ENCODE assay signal across 2 cellular contexts in genomic region chr3:157115069-157116006, GRCh38.
TF ChIP-seq lines count a peak whose summit lies in the region.

No MANE protein-coding gene starts in this region.

TF ChIP-seq in H1, 55 proteins besides CTCF, POLR2A, EP300 and RAD21:
- TF ChIP-seq, protein P1, sequence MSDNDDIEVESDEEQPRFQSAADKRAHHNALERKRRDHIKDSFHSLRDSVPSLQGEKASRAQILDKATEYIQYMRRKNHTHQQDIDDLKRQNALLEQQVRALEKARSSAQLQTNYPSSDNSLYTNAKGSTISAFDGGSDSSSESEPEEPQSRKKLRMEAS (IDR thresholded peaks at IDR 0.05) = no peak
- TF ChIP-seq FOSL1 (IDR thresholded peaks at IDR 0.05; ENCODE audit: insufficient read depth, low read depth, low read length) (no peak), SIN3A (conservative IDR thresholded peaks at IDR 0.05 in 1 of 2, IDR thresholded peaks at IDR 0.05 in 1 of 2; ENCODE audit: low read depth in 1 of 2, low read length in 2 of 2) (no peak), MAFK (IDR thresholded peaks at IDR 0.05; ENCODE audit: low read depth, low read length) (no peak), BRCA1 (IDR thresholded peaks at IDR 0.05; ENCODE audit: low read depth, low read length) (no peak), CHD2 (IDR thresholded peaks at IDR 0.05; ENCODE audit: low read length) (no peak), RXRA (IDR thresholded peaks at IDR 0.05; ENCODE audit: insufficient read depth, low read depth, low read length) (no peak), TAF1 (IDR thresholded peaks at IDR 0.05; ENCODE audit: low read depth, low read length) (no peak)
- TF ChIP-seq, protein P2, sequence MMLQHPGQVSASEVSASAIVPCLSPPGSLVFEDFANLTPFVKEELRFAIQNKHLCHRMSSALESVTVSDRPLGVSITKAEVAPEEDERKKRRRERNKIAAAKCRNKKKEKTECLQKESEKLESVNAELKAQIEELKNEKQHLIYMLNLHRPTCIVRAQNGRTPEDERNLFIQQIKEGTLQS (IDR thresholded peaks at IDR 0.05; ENCODE audit: insufficient read depth, low read depth, low read length) = no peak

TF ChIP-seq in HepG2, 621 proteins besides CTCF, POLR2A, EP300 and RAD21:
- TF ChIP-seq ZNF629 (CRISPR knock-in tag; conservative IDR thresholded peaks at IDR 0.05) (0 out of 2 replicates have a peak, but pooled peaks have one; percentile 39), ZNF550 (CRISPR knock-in tag; IDR thresholded peaks at IDR 0.05; ENCODE audit: borderline replicate concordance) (no peak)
